In the genomic region with DNA sequence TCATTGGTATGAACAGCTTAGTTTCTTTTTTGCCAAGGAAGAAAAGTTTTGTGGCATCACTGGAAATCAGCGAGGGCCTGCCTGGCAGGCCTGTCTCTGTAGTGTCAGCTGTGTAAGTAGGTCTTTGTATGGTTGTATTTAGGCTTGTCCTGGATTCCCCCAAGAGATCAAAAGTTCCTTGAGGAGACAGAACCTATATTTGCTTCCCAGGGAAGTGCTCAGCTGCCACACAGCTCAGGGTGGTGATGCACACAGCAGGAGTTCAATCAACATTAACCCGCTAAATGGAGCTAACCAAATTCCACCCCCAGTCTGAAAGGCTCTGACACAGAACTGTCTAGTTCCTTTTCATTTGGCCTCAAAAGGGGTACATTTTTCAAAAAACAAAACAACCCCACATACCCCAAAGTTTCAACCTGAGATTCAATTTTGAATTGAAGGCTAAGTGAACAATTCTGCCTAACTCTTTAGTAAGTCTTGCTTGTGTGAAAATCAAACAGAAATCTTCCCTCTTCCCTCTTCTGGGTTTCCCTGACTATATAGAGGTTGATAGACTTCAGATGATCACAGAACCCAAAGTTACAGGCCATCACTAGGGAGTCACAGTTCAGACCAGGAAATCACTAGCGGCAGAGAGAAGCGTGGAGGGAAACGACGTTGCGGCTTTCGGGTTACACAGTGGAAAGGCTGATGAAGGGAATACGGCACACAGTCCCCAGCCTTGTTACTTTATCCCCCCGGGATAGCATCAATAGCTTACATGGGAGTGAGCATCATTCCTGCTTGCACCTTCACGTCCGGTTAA, we compare ENCODE assay signal across 9 cellular contexts.
A peak's percentile ranks its signal among the peaks of the same experiment; 100 is the strongest.
DNase-seq lines count a peak whose midpoint lies in the region; ATAC-seq lines count a peak whose summit lies in the region.
"Had no signal": no experiment of that assay in that cellular context is flagged by ENCODE, and none has a peak within 500 bp of the region (broad histone marks: within the 10 kb centered on the region; RNA-seq: fewer than 3 reads in every experiment).

No MANE protein-coding gene starts in this region.

- POLR2A ChIA-PET in activated CD4-positive, alpha-beta memory T cell treated with anti-CD3 and anti-CD28 coated beads, Interleukin-2, amount 10 ng/mL, durations not matched to agents 7 days and 5 days (lab: Charles Lee): interaction anchor here (0.7 to 2.6 kb wide), 7 partner anchors 12 to 353 kb away, joined by 3 to 13 read pairs (median 5); a partner anchor contains a TSS

- peak; percentile 7 to 24 for ATAC-seq in stimulated activated naive B cell treated with anti-CD40 and anti-IgM and Interleukin-4, amounts not matched to agents 10 μg/mL and 1 μg/mL and 100 μg/mL, for 72 hours (replicated peaks)
- ATAC-seq in HG02588 (IDR thresholded peaks at IDR 0.05; ENCODE audit: unreplicated experiment): no peak

- H3K27me3 Mint-ChIP-seq in activated CD4-positive, alpha-beta memory T cell treated with anti-CD3 and anti-CD28 coated beads, Interleukin-2, amount 10 ng/mL, durations not matched to agents 7 days and 5 days: no peaks in the 10 kb centered on the region
- no peaks in the 10 kb centered on the region for H3K27me3 Mint-ChIP-seq in stimulated activated naive B cell treated with anti-CD40 and anti-IgM and Interleukin-4, amounts not matched to agents 10 μg/mL and 1 μg/mL and 100 μg/mL, for 72 hours

- CTCF ChIA-PET in activated CD4-positive, alpha-beta memory T cell treated with anti-CD3 and anti-CD28 coated beads, Interleukin-2, amount 10 ng/mL, durations not matched to agents 7 days and 5 days (lab: Charles Lee): interaction anchor here (0.6 to 4.6 kb wide), 15 partner anchors 11 to 656 kb away, joined by 3 to 114 read pairs (median 4); a partner anchor contains a TSS

- no peaks in the 10 kb centered on the region for H3K9me3 Mint-ChIP-seq in activated CD4-positive, alpha-beta memory T cell treated with anti-CD3 and anti-CD28 coated beads, Interleukin-2, amount 10 ng/mL, durations not matched to agents 7 days and 5 days
- H3K9me3 Mint-ChIP-seq in stimulated activated naive B cell treated with anti-CD40 and anti-IgM and Interleukin-4, amounts not matched to agents 10 μg/mL and 1 μg/mL and 100 μg/mL, for 72 hours: no peaks in the 10 kb centered on the region

- peak; percentile 11 for DNase-seq in activated CD4-positive, alpha-beta T cell treated with anti-CD3 and anti-CD28 coated beads for 48 hours
- DNase-seq in activated CD4-positive, alpha-beta T cell treated with anti-CD3 and anti-CD28 coated beads, Interleukin-2, amount 50 U/mL, for 48 hours: no peak
- DNase-seq in activated CD4-positive, alpha-beta memory T cell treated with anti-CD3 and anti-CD28 coated beads, Interleukin-2, amount 10 ng/mL, durations not matched to agents 7 days and 5 days: no peak
- DNase-seq in iris pigment epithelial cell (ENCODE audit: low read depth) (peak; percentile 38), NCI-H345 (lab: John Stamatoyannopoulos, UW) (no peak), NCI-H774 (lab: John Stamatoyannopoulos, UW) (no peak)
- DNase-seq in stimulated activated naive B cell treated with anti-CD40 and anti-IgM and Interleukin-4, amounts not matched to agents 10 μg/mL and 1 μg/mL and 100 μg/mL, for 72 hours: no peak
- DNase-seq: cerebellar nuclear complex had no signal

- H3K36me3 Mint-ChIP-seq in activated CD4-positive, alpha-beta memory T cell treated with anti-CD3 and anti-CD28 coated beads, Interleukin-2, amount 10 ng/mL, durations not matched to agents 7 days and 5 days (ENCODE audit: low read depth): no peaks in the 10 kb centered on the region
- H3K36me3 Mint-ChIP-seq in stimulated activated naive B cell treated with anti-CD40 and anti-IgM and Interleukin-4, amounts not matched to agents 10 μg/mL and 1 μg/mL and 100 μg/mL, for 72 hours: peaks cover 15 to 23% of the 10 kb centered on the region in 2 donors

- peaks cover 41% of the 10 kb centered on the region for H3K4me1 Mint-ChIP-seq in activated CD4-positive, alpha-beta memory T cell treated with anti-CD3 and anti-CD28 coated beads, Interleukin-2, amount 10 ng/mL, durations not matched to agents 7 days and 5 days
- peaks cover 39 to 67% of the 10 kb centered on the region in 2 donors for H3K4me1 Mint-ChIP-seq in stimulated activated naive B cell treated with anti-CD40 and anti-IgM and Interleukin-4, amounts not matched to agents 10 μg/mL and 1 μg/mL and 100 μg/mL, for 72 hours

- H3K4me3 Mint-ChIP-seq in activated CD4-positive, alpha-beta memory T cell treated with anti-CD3 and anti-CD28 coated beads, Interleukin-2, amount 10 ng/mL, durations not matched to agents 7 days and 5 days: peak overlapping the region; percentile 18
- H3K4me3 Mint-ChIP-seq in stimulated activated naive B cell treated with anti-CD40 and anti-IgM and Interleukin-4, amounts not matched to agents 10 μg/mL and 1 μg/mL and 100 μg/mL, for 72 hours: peak overlapping the region; percentile 73 to 82

- H3K27ac Mint-ChIP-seq in activated CD4-positive, alpha-beta memory T cell treated with anti-CD3 and anti-CD28 coated beads, Interleukin-2, amount 10 ng/mL, durations not matched to agents 7 days and 5 days: peak overlapping the region; percentile 63
- H3K27ac Mint-ChIP-seq in stimulated activated naive B cell treated with anti-CD40 and anti-IgM and Interleukin-4, amounts not matched to agents 10 μg/mL and 1 μg/mL and 100 μg/mL, for 72 hours: peak overlapping the region; percentile 85

Comparison
In these comparisons a context has a peak if more than half of its experiments do, and no peak if none do; other contexts are left out.
1. DNase-seq: peak in activated CD4-positive, alpha-beta T cell treated with anti-CD3 and anti-CD28 coated beads for 48 hours (single experiment) and iris pigment epithelial cell (single experiment); none in activated CD4-positive, alpha-beta T cell treated with anti-CD3 and anti-CD28 coated beads, Interleukin-2, amount 50 U/mL, for 48 hours (0 of 2), activated CD4-positive, alpha-beta memory T cell treated with anti-CD3 and anti-CD28 coated beads, Interleukin-2, amount 10 ng/mL, durations not matched to agents 7 days and 5 days (single experiment), stimulated activated naive B cell treated with anti-CD40 and anti-IgM and Interleukin-4, amounts not matched to agents 10 μg/mL and 1 μg/mL and 100 μg/mL, for 72 hours (single experiment), NCI-H345 (single experiment) and NCI-H774 (single experiment).